ENCODE assay signal across 1 cellular context in genomic region chr1:183138301-183138700, GRCh38.
TF ChIP-seq lines count a peak whose summit lies in the region.

No MANE protein-coding gene starts in this region.

TF ChIP-seq in IMR-90, 13 proteins besides CTCF, POLR2A, EP300 and RAD21:
- TF ChIP-seq SMC3 (IDR thresholded peaks at IDR 0.05; ENCODE audit: low read depth, low read length) = no peak
TF ChIP-seq in IMR-90: peak in this region for 0.
